ENCODE assay signal across 24 cellular contexts in the genomic region with DNA sequence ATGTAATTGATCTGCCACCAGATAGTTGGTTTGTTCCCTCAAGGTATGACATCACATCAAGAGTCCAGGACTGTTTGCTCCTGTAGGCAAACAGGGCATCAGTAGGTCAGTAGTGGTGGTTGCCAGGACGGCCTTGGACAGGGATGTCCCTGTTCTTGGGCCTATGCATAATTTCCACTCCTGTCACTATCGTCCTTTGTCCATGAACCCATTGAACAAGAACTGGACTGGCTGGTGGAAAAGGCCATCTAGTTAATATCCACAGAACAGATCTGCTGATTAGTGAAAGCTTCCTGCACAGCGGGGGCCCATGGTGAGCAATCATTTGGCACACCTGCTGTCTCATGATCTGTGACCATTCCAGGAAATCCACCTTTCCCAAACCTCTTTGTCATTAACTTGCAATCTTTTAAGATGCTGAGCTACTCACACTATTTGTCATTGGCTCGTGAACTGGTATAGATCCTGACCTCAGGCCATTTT. TPM values are rescaled to one million over a fixed set of nuclear protein-coding genes. Genes with fewer than 3 reads are reported as not detected.
DNase-seq lines count a peak whose midpoint lies in the region; ATAC-seq, FAIRE-seq and TF ChIP-seq lines count a peak whose summit lies in the region.
"Had no signal": no experiment of that assay in that cellular context is flagged by ENCODE, and none has a peak within 500 bp of the region (broad histone marks: within the 10 kb centered on the region; RNA-seq: fewer than 3 reads in every experiment).

No MANE protein-coding gene starts in this region.

- no peak for FAIRE-seq in H54 (lab: Jason Lieb, UNC)
- FAIRE-seq in HepG2 (lab: Jason Lieb, UNC), result no peak
- FAIRE-seq: GM12891, TTC549 had no signal

- no peaks in the 10 kb centered on the region for H3K27me3 ChIP-seq in PC-9 (ENCODE audit: insufficient read depth, low read depth)
- H3K27me3 ChIP-seq in HepG2 (ENCODE audit: control insufficient read depth in 1 of 2, insufficient read depth in 2 of 2, low read length in 2 of 2), result 0 out of 5 replicates have a peak, but pooled peaks cover 0 to 2% of the 10 kb centered on the region in 2 experiments
- H3K27me3 ChIP-seq in brain microvascular endothelial cell (replicated peaks), result no peaks in the 10 kb centered on the region
- H3K27me3 ChIP-seq: right atrium auricular region, SJCRH30, tibial artery had no signal

- POLR2A ChIA-PET in PC-9 (lab: Charles Lee; ENCODE audit: unreplicated experiment) (no interaction called here), HepG2 (lab: Yijun Ruan, JAX) (interaction anchor here (1.3 kb wide), 1 partner anchor 75 kb away, joined by 3 read pairs; no protein-coding TSS in a partner anchor)

- TF ChIP-seq RAD21 in HepG2 (CRISPR knock-in tag; IDR thresholded peaks at IDR 0.05), result no peak

- peaks cover 23% of the 10 kb centered on the region for H3K4me1 ChIP-seq in PC-9 (replicated peaks; ENCODE audit: insufficient read depth)
- peaks cover 23% of the 10 kb centered on the region for H3K4me1 ChIP-seq in HepG2 (ENCODE audit: insufficient read depth, low read length)
- H3K4me1 ChIP-seq: right atrium auricular region, tibial artery had no signal

- CTCF ChIA-PET in PC-9 (lab: Charles Lee), result no interaction called here
- CTCF ChIA-PET in HepG2 (lab: Yijun Ruan, JAX; ENCODE audit: low intra/inter-chr PET ratio, low total read pairs), result no interaction called here

- H3K9me2 ChIP-seq in PC-9 (ENCODE audit: insufficient read depth), result no peaks in the 10 kb centered on the region

- H3K27ac ChIP-seq in PC-9, result peak overlapping the region; percentile 38
- H3K27ac ChIP-seq in HepG2 (ENCODE audit: extremely low read length, insufficient read depth, low read length), result no peak overlapping the region
- no peak overlapping the region for H3K27ac ChIP-seq in brain microvascular endothelial cell
- H3K27ac ChIP-seq: right atrium auricular region, SJCRH30, tibial artery had no signal

- H3K4me3 ChIP-seq in PC-9 (no peak overlapping the region), HepG2 (replicated peaks in 1 of 3; ENCODE audit: insufficient read depth in 1 of 3, low read depth in 2 of 3, low read length in 3 of 3) (no peak overlapping the region), brain microvascular endothelial cell (ENCODE audit: low read depth, low read length) (no peak overlapping the region)
- H3K4me3 ChIP-seq: right atrium auricular region, SJCRH30, tibial artery had no signal

- no TSS peak for BruUV-seq in PC-9 (replicated peaks; lab: Mats Ljungman, UMichigan)
- BruUV-seq in HepG2 (replicated peaks; lab: Mats Ljungman, UMichigan), result no TSS peak

- TF ChIP-seq CTCF in PC-9 (conservative IDR thresholded peaks at IDR 0.05), result no peak
- TF ChIP-seq CTCF in HepG2 (CRISPR knock-in tag; IDR thresholded peaks at IDR 0.05), result no peak
- no peak for TF ChIP-seq CTCF in brain microvascular endothelial cell (IDR thresholded peaks at IDR 0.05; ENCODE audit: low read depth, low read length, missing control alignments)

- no peaks in the 10 kb centered on the region for H3K36me3 ChIP-seq in PC-9 (ENCODE audit: low read depth)
- no peaks in the 10 kb centered on the region for H3K36me3 ChIP-seq in HepG2 (replicated peaks in 1 of 2; ENCODE audit: control insufficient read depth in 1 of 2, insufficient read depth in 2 of 2, low read length in 2 of 2)
- H3K36me3 ChIP-seq in brain microvascular endothelial cell (replicated peaks), result no peaks in the 10 kb centered on the region
- H3K36me3 ChIP-seq: right atrium auricular region, SJCRH30, tibial artery had no signal

- no peaks in the 10 kb centered on the region for H3K79me2 ChIP-seq in PC-9 (ENCODE audit: low read depth)
- no peaks in the 10 kb centered on the region for H3K79me2 ChIP-seq in HepG2 (ENCODE audit: insufficient read depth, low read length)

- H2AFZ ChIP-seq in PC-9 (no peak overlapping the region), HepG2 (ENCODE audit: low read length) (no peak overlapping the region)

- TF ChIP-seq POLR2A in H54 (IDR thresholded peaks at IDR 0.05; ENCODE audit: low read depth, low read length) (no peak), HepG2 (IDR thresholded peaks at IDR 0.05; ENCODE audit: insufficient read depth in 1 of 2, low read depth in 2 of 2, low read length in 2 of 2) (no peak)

- TF ChIP-seq EP300 in HepG2 (IDR thresholded peaks at IDR 0.05; ENCODE audit: low read depth in 2 of 2, low read length in 2 of 2) (no peak), HepG2 (CRISPR knock-in tag; IDR thresholded peaks at IDR 0.05; ENCODE audit: borderline replicate concordance) (no peak)

- no peaks in the 10 kb centered on the region for H4K20me1 ChIP-seq in PC-9 (ENCODE audit: insufficient read depth)
- no peaks in the 10 kb centered on the region for H4K20me1 ChIP-seq in HepG2 (ENCODE audit: insufficient read depth, low read length)

- H3K9me3 ChIP-seq in PC-9 (ENCODE audit: insufficient read depth, low read depth), result no peaks in the 10 kb centered on the region
- H3K9me3 ChIP-seq in HepG2 (ENCODE audit: low read length), result no peaks in the 10 kb centered on the region
- H3K9me3 ChIP-seq: right atrium auricular region, SJCRH30, tibial artery had no signal

- ATAC-seq in HepG2, result peak; percentile 66
- ATAC-seq in GM18909 (IDR thresholded peaks at IDR 0.05; ENCODE audit: poor library complexity, unreplicated experiment), result no peak
- no peak for ATAC-seq in HG02610 (IDR thresholded peaks at IDR 0.05; ENCODE audit: unreplicated experiment)
- ATAC-seq: left colon; stimulated activated naive CD8-positive, alpha-beta T cell treated with anti-CD3 and anti-CD28 coated beads, Interleukin-15, amount 100 ng/mL, for 72 hours; T-cell had no signal

- DNase-seq in H54 (ENCODE audit: insufficient read length, low spot score) (peak; percentile 9), PC-9 (peak; percentile 40 to 91), HepG2 (ENCODE audit: low spot score) (peak; percentile 28), brain microvascular endothelial cell (no peak)
- DNase-seq: activated naive CD4-positive, alpha-beta T cell; activated T-cell treated with anti-CD3 and anti-CD28 coated beads, Interleukin-2, amount 50 U/mL, for 4 hours; amniotic stem cell; caudate nucleus; CD4-positive, alpha-beta memory T cell; head of caudate nucleus; KG1; left colon; MV-4-11; NCI-H2029; SJCRH30; stimulated activated naive CD8-positive, alpha-beta T cell treated with anti-CD3 and anti-CD28 coated beads, Interleukin-15, amount 100 ng/mL, for 72 hours; T-cell; tibial artery had no signal

- H3K9ac ChIP-seq in HepG2 (ENCODE audit: insufficient read depth, low read depth, low read length), result no peak overlapping the region

- intact Hi-C loops in PC-9 (cut with micrococcal nuclease; ENCODE audit: unreplicated experiment), result no loop called here
- intact Hi-C loops in HepG2 (cut with micrococcal nuclease; ENCODE audit: unreplicated experiment), result no loop called here

- H3K4me2 ChIP-seq in PC-9 (no peak overlapping the region), HepG2 (ENCODE audit: low read depth, low read length) (no peak overlapping the region)

- in situ Hi-C loops in HepG2 (cut with HindIII; ENCODE audit: extremely low pct_ligation_motif_present, low pct_unique_long_range_greater_than_20kb) (no loop called here), brain microvascular endothelial cell (cut with HindIII; ENCODE audit: low pct_ligation_motif_present, low sequenced_read_pairs) (no loop called here)

- peaks cover 22% of the 10 kb centered on the region for H3F3A ChIP-seq in PC-9 (ENCODE audit: insufficient read depth, low read depth)

- WGBS in HepG2 (ENCODE audit: low lambda C conversion rate), result 0% methylated on average over 2 of the region's 4 CpGs

RNA-seq across cellular contexts. Expression of gene BSDC1, which starts 12.4 kb away (rescaled TPM):
- total RNA-seq in PC-9 (2021) (74.0 and 76.2 TPM in 2 replicates), HepG2 (2016; rRNA removed; fragmentation: Illumina TruSeq; extraction: Trizol) (33.2 and 40.3 TPM in 2 replicates)
- total RNA-seq in HepG2 (2016; cell fraction: cytosol; rRNA removed; fragmentation: Illumina TruSeq; extraction: Trizol; ENCODE audit: low read depth), result 10.7 and 10.9 TPM in 2 replicates
- 35.8 and 41.1 TPM in 2 replicates for total RNA-seq in HepG2 (2016; cell fraction: insoluble cytoplasmic fraction; rRNA removed; fragmentation: Illumina TruSeq; extraction: Trizol)
- 15.7 and 16.3 TPM in 2 replicates for total RNA-seq in HepG2 (2016; cell fraction: membrane; rRNA removed; fragmentation: Illumina TruSeq; extraction: Trizol)
- 35.4 and 45.5 TPM in 2 replicates for total RNA-seq in HepG2 (2016; cell fraction: nucleus; rRNA removed; fragmentation: Illumina TruSeq; extraction: Trizol)
- 64.2 and 81.8 TPM in 2 replicates for polyA plus RNA-seq in HepG2 (2011; rRNA removed)
- 39.7 and 41.1 TPM in 2 replicates for polyA plus RNA-seq in HepG2 (2011; cell fraction: cytosol; rRNA removed)
- polyA plus RNA-seq in HepG2 (2011; cell fraction: nucleus; rRNA removed), result 145 and 160 TPM in 2 replicates
- polyA plus RNA-seq in HepG2 (2012), result 41.1 and 50.3 TPM in 2 replicates
- polyA plus RNA-seq in HepG2 (2016; cell fraction: cytosol; fragmentation: Illumina TruSeq; extraction: Trizol; ENCODE audit: low read depth), result 2.1 and 2.8 TPM in 2 replicates
- polyA plus RNA-seq in HepG2 (2016; cell fraction: insoluble cytoplasmic fraction; fragmentation: Illumina TruSeq; extraction: Trizol; ENCODE audit: low read depth), result 28.1 and 29.2 TPM in 2 replicates
- 5.8 and 6.2 TPM in 2 replicates for polyA plus RNA-seq in HepG2 (2016; cell fraction: membrane; fragmentation: Illumina TruSeq; extraction: Trizol; ENCODE audit: low read depth)
- 54.5 and 62.2 TPM in 2 replicates for polyA plus RNA-seq in HepG2 (2016; cell fraction: nucleus; fragmentation: Illumina TruSeq; extraction: Trizol; ENCODE audit: insufficient read depth, low read depth)
- polyA minus RNA-seq in HepG2 (2011; rRNA and poly(A)+ RNA removed; ENCODE audit: low replicate concordance), result 42.3 and 46.5 TPM in 2 replicates
- polyA minus RNA-seq in HepG2 (2011; cell fraction: cytosol; rRNA and poly(A)+ RNA removed), result 22.8 and 24.4 TPM in 2 replicates
- 68.5 and 83.3 TPM in 2 replicates for polyA minus RNA-seq in HepG2 (2011; cell fraction: nucleus; rRNA and poly(A)+ RNA removed)

RNA-seq across cellular contexts. Expression of gene TSSK3, which starts 44.3 kb away (rescaled TPM):
- 3.8 and 3.9 TPM in 2 replicates for total RNA-seq in PC-9 (2021)
- 0.62 and 1.0 TPM in 2 replicates for total RNA-seq in HepG2 (2016; rRNA removed; fragmentation: Illumina TruSeq; extraction: Trizol)
- not detected in 2 replicates for total RNA-seq in HepG2 (2016; cell fraction: cytosol; rRNA removed; fragmentation: Illumina TruSeq; extraction: Trizol; ENCODE audit: low read depth)
- 2.0 TPM in 1 of 2 replicates, not detected in the other for total RNA-seq in HepG2 (2016; cell fraction: insoluble cytoplasmic fraction; rRNA removed; fragmentation: Illumina TruSeq; extraction: Trizol)
- total RNA-seq in HepG2 (2016; cell fraction: membrane; rRNA removed; fragmentation: Illumina TruSeq; extraction: Trizol), result 0.53 TPM in 1 of 2 replicates, not detected in the other
- total RNA-seq in HepG2 (2016; cell fraction: nucleus; rRNA removed; fragmentation: Illumina TruSeq; extraction: Trizol), result 0.85 and 3.2 TPM in 2 replicates
- 1.1 and 2.0 TPM in 2 replicates for polyA plus RNA-seq in HepG2 (2011; rRNA removed)
- 0.31 and 0.35 TPM in 2 replicates for polyA plus RNA-seq in HepG2 (2011; cell fraction: cytosol; rRNA removed)
- 5.2 and 6.5 TPM in 2 replicates for polyA plus RNA-seq in HepG2 (2011; cell fraction: nucleus; rRNA removed)
- polyA plus RNA-seq in HepG2 (2012), result 5.4 and 6.5 TPM in 2 replicates
- polyA plus RNA-seq in HepG2 (2016; cell fraction: cytosol; fragmentation: Illumina TruSeq; extraction: Trizol; ENCODE audit: low read depth), result not detected in 2 replicates
- 0.23 TPM in 1 of 2 replicates, not detected in the other for polyA plus RNA-seq in HepG2 (2016; cell fraction: insoluble cytoplasmic fraction; fragmentation: Illumina TruSeq; extraction: Trizol; ENCODE audit: low read depth)
- polyA plus RNA-seq in HepG2 (2016; cell fraction: membrane; fragmentation: Illumina TruSeq; extraction: Trizol; ENCODE audit: low read depth), result 0.43 TPM in 1 of 2 replicates, not detected in the other
- polyA plus RNA-seq in HepG2 (2016; cell fraction: nucleus; fragmentation: Illumina TruSeq; extraction: Trizol; ENCODE audit: insufficient read depth, low read depth), result 3.9 TPM in 2 replicates
- 1.1 and 2.7 TPM in 2 replicates for polyA minus RNA-seq in HepG2 (2011; rRNA and poly(A)+ RNA removed; ENCODE audit: low replicate concordance)
- polyA minus RNA-seq in HepG2 (2011; cell fraction: cytosol; rRNA and poly(A)+ RNA removed), result not detected in 2 replicates
- polyA minus RNA-seq in HepG2 (2011; cell fraction: nucleus; rRNA and poly(A)+ RNA removed), result 2.3 and 3.6 TPM in 2 replicates

RNA-seq across cellular contexts. Expression of gene FAM229A, which starts 44.4 kb away (rescaled TPM):
- total RNA-seq in PC-9 (2021) (11.7 and 13.1 TPM in 2 replicates), HepG2 (2016; rRNA removed; fragmentation: Illumina TruSeq; extraction: Trizol) (0.31 and 3.2 TPM in 2 replicates)
- total RNA-seq in HepG2 (2016; cell fraction: cytosol; rRNA removed; fragmentation: Illumina TruSeq; extraction: Trizol; ENCODE audit: low read depth), result 0.71 TPM in 1 of 2 replicates, not detected in the other
- 0.46 and 3.1 TPM in 2 replicates for total RNA-seq in HepG2 (2016; cell fraction: insoluble cytoplasmic fraction; rRNA removed; fragmentation: Illumina TruSeq; extraction: Trizol)
- total RNA-seq in HepG2 (2016; cell fraction: membrane; rRNA removed; fragmentation: Illumina TruSeq; extraction: Trizol), result 0.12 and 0.65 TPM in 2 replicates
- total RNA-seq in HepG2 (2016; cell fraction: nucleus; rRNA removed; fragmentation: Illumina TruSeq; extraction: Trizol), result 3.2 and 5.0 TPM in 2 replicates
- 17.6 and 21.8 TPM in 2 replicates for polyA plus RNA-seq in HepG2 (2011; rRNA removed)
- 2.4 and 5.1 TPM in 2 replicates for polyA plus RNA-seq in HepG2 (2011; cell fraction: cytosol; rRNA removed)
- 142 and 179 TPM in 2 replicates for polyA plus RNA-seq in HepG2 (2011; cell fraction: nucleus; rRNA removed)
- polyA plus RNA-seq in HepG2 (2012), result 7.7 and 16.0 TPM in 2 replicates
- 0.22 and 0.24 TPM in 2 replicates for polyA plus RNA-seq in HepG2 (2016; cell fraction: cytosol; fragmentation: Illumina TruSeq; extraction: Trizol; ENCODE audit: low read depth)
- 0.81 and 0.98 TPM in 2 replicates for polyA plus RNA-seq in HepG2 (2016; cell fraction: insoluble cytoplasmic fraction; fragmentation: Illumina TruSeq; extraction: Trizol; ENCODE audit: low read depth)
- 0.13 and 0.55 TPM in 2 replicates for polyA plus RNA-seq in HepG2 (2016; cell fraction: membrane; fragmentation: Illumina TruSeq; extraction: Trizol; ENCODE audit: low read depth)
- 26.3 and 28.4 TPM in 2 replicates for polyA plus RNA-seq in HepG2 (2016; cell fraction: nucleus; fragmentation: Illumina TruSeq; extraction: Trizol; ENCODE audit: insufficient read depth, low read depth)
- 6.1 and 8.3 TPM in 2 replicates for polyA minus RNA-seq in HepG2 (2011; rRNA and poly(A)+ RNA removed; ENCODE audit: low replicate concordance)
- polyA minus RNA-seq in HepG2 (2011; cell fraction: cytosol; rRNA and poly(A)+ RNA removed), result 1.3 and 1.8 TPM in 2 replicates
- 16.6 and 17.9 TPM in 2 replicates for polyA minus RNA-seq in HepG2 (2011; cell fraction: nucleus; rRNA and poly(A)+ RNA removed)

RNA-seq across cellular contexts. Expression of gene ZBTB8B, which starts 58.2 kb away (rescaled TPM):
- total RNA-seq in PC-9 (2021) (0.05 and 0.09 TPM in 2 replicates), HepG2 (2016; rRNA removed; fragmentation: Illumina TruSeq; extraction: Trizol) (0.01 and 0.02 TPM in 2 replicates)
- total RNA-seq in HepG2 (2016; cell fraction: cytosol; rRNA removed; fragmentation: Illumina TruSeq; extraction: Trizol; ENCODE audit: low read depth), result under 0.01 TPM in 1 of 2 replicates, not detected in the other
- total RNA-seq in HepG2 (2016; cell fraction: insoluble cytoplasmic fraction; rRNA removed; fragmentation: Illumina TruSeq; extraction: Trizol), result 0.02 and 0.03 TPM in 2 replicates
- total RNA-seq in HepG2 (2016; cell fraction: membrane; rRNA removed; fragmentation: Illumina TruSeq; extraction: Trizol), result under 0.01 TPM in 1 of 2 replicates, not detected in the other
- not detected in 2 replicates for total RNA-seq in HepG2 (2016; cell fraction: nucleus; rRNA removed; fragmentation: Illumina TruSeq; extraction: Trizol)
- under 0.01 TPM in 1 of 2 replicates, not detected in the other for polyA plus RNA-seq in HepG2 (2011; rRNA removed)
- polyA plus RNA-seq in HepG2 (2011; cell fraction: cytosol; rRNA removed), result not detected in 2 replicates
- polyA plus RNA-seq in HepG2 (2011; cell fraction: nucleus; rRNA removed), result 0.02 TPM in 1 of 2 replicates, not detected in the other
- polyA plus RNA-seq in HepG2 (2012), result not detected in 2 replicates
- polyA plus RNA-seq in HepG2 (2016; cell fraction: cytosol; fragmentation: Illumina TruSeq; extraction: Trizol; ENCODE audit: low read depth), result not detected in 2 replicates
- 0.02 TPM in 1 of 2 replicates, not detected in the other for polyA plus RNA-seq in HepG2 (2016; cell fraction: insoluble cytoplasmic fraction; fragmentation: Illumina TruSeq; extraction: Trizol; ENCODE audit: low read depth)
- polyA plus RNA-seq in HepG2 (2016; cell fraction: membrane; fragmentation: Illumina TruSeq; extraction: Trizol; ENCODE audit: low read depth), result 0.01 TPM in 1 of 2 replicates, not detected in the other
- 0.03 TPM in 1 of 2 replicates, not detected in the other for polyA plus RNA-seq in HepG2 (2016; cell fraction: nucleus; fragmentation: Illumina TruSeq; extraction: Trizol; ENCODE audit: insufficient read depth, low read depth)
- not detected in 2 replicates for polyA minus RNA-seq in HepG2 (2011; rRNA and poly(A)+ RNA removed; ENCODE audit: low replicate concordance)
- not detected in 2 replicates for polyA minus RNA-seq in HepG2 (2011; cell fraction: cytosol; rRNA and poly(A)+ RNA removed)
- not detected in 2 replicates for polyA minus RNA-seq in HepG2 (2011; cell fraction: nucleus; rRNA and poly(A)+ RNA removed)
- total RNA-seq: activated T-cell treated with anti-CD3 and anti-CD28 coated beads, Interleukin-2, amount 50 U/mL, for 4 hours; CD4-positive, alpha-beta memory T cell; left colon; natural killer cell treated with Interleukin-12 subunit alpha and Interleukin-12 subunit beta and Interleukin-15 and Interleukin-18, amount 100 ng/mL, for 72 hours; SJCRH30 had no signal
- polyA plus RNA-seq: CD4-positive, alpha-beta memory T cell had no signal
